In genomic region chr18:69701305-69701704, GRCh38 we compare ENCODE assay signal across 23 cellular contexts.
DNase-seq lines count a peak whose midpoint lies in the region; ATAC-seq, FAIRE-seq and TF ChIP-seq lines count a peak whose summit lies in the region.
"Had no signal": no experiment of that assay in that cellular context is flagged by ENCODE, and none has a peak within 500 bp of the region (broad histone marks: within the 10 kb centered on the region; RNA-seq: fewer than 3 reads in every experiment).

No MANE protein-coding gene starts in this region.

- no peak overlapping the region for H2BK15ac ChIP-seq in IMR-90 (ENCODE audit: low read depth, low read length)
- H2BK15ac ChIP-seq in H1 (ENCODE audit: low read length): no peak overlapping the region

- ATAC-seq in A549: no peak
- ATAC-seq in IMR-90 (ENCODE audit: low read depth): no peak
- no peak for ATAC-seq in HG03460 (IDR thresholded peaks at IDR 0.05; ENCODE audit: unreplicated experiment)
- ATAC-seq: CD8-positive, alpha-beta T cell; GM12878 had no signal

- no peak overlapping the region for H3K56ac ChIP-seq in IMR-90 (ENCODE audit: extremely low read depth, insufficient read depth, low read length)
- no peak overlapping the region for H3K56ac ChIP-seq in H1 (replicated peaks; ENCODE audit: insufficient read length, low read depth, low read length)

- in situ Hi-C loops in IMR-90 (cut with MboI; ENCODE audit: low sequenced_read_pairs): no loop called here

- H2BK5ac ChIP-seq in IMR-90 (ENCODE audit: low read depth, low read length, poor library complexity, severe bottlenecking) (no peak overlapping the region), H1 (ENCODE audit: low read depth, low read length) (no peak overlapping the region)

- WGBS in A549 (ENCODE audit: missing lambda C conversion rate): 56% methylated on average over 2 of the region's 2 CpGs
- WGBS in IMR-90 (ENCODE audit: extremely low coverage in 2 of 2, insufficient read length in 1 of 2), 2 experiments: no CpG with 5 or more reads among the region's 2 CpGs
- whole genome bisulfite sequencing in H1 (ENCODE audit: extremely low coverage in 1 of 2, insufficient coverage in 1 of 2, insufficient read length in 1 of 2, insufficient replicate concordance in 2 of 2, low coverage in 1 of 2, low lambda C conversion rate in 2 of 2, missing lambda C conversion rate in 1 of 2), 2 experiments: 78% methylated on average over 2 of the region's 2 CpGs; no CpG with 5 or more reads in 1 of the 2 experiments

- no peak overlapping the region for H3K27ac Mint-ChIP-seq in CD8-positive, alpha-beta memory T cell
- H3K27ac Mint-ChIP-seq: B cell; CD4-positive, alpha-beta T cell; CD8-positive, alpha-beta T cell had no signal

- H2AFZ ChIP-seq in IMR-90 (replicated peaks; ENCODE audit: low read length, poor library complexity) (no peak overlapping the region), H1 (ENCODE audit: low read length) (no peak overlapping the region)

- peaks cover 0 to 4% of the 10 kb centered on the region in 2 donors for H3K27me3 Mint-ChIP-seq in CD8-positive, alpha-beta memory T cell
- H3K27me3 Mint-ChIP-seq: B cell; CD4-positive, alpha-beta T cell had no signal

- TF ChIP-seq RAD21 in A549 (conservative IDR thresholded peaks at IDR 0.05 in 1 of 2, IDR thresholded peaks at IDR 0.05 in 1 of 2) (no peak), IMR-90 (IDR thresholded peaks at IDR 0.05; ENCODE audit: low read length) (no peak), H1 (IDR thresholded peaks at IDR 0.05 in 1 of 2, conservative IDR thresholded peaks at IDR 0.05 in 1 of 2; ENCODE audit: low read depth in 2 of 2, low read length in 2 of 2) (no peak)

- CTCF ChIA-PET in A549 (lab: Yijun Ruan, JAX): no interaction called here
- CTCF ChIA-PET in IMR-90 (lab: Yijun Ruan, JAX): no interaction called here
- CTCF ChIA-PET in H1 (lab: Charles Lee; ENCODE audit: partially characterized antibody): no interaction called here
- CTCF ChIA-PET in CD8-positive, alpha-beta memory T cell (lab: Charles Lee): no interaction called here

- H3K9me3 Mint-ChIP-seq in CD8-positive, alpha-beta memory T cell: no peaks in the 10 kb centered on the region
- H3K9me3 Mint-ChIP-seq: CD4-positive, alpha-beta T cell; CD8-positive, alpha-beta T cell had no signal

- H3K4ac ChIP-seq in IMR-90 (ENCODE audit: low read depth, low read length) (no peak overlapping the region), H1 (replicated peaks; ENCODE audit: insufficient read length, low read depth, low read length) (no peak overlapping the region)

- H3K18ac ChIP-seq in IMR-90 (ENCODE audit: low read depth, low read length) (no peak overlapping the region), H1 (ENCODE audit: extremely low read depth, low read length) (no peak overlapping the region)

- H4K20me1 ChIP-seq in IMR-90 (ENCODE audit: insufficient read depth, low read length) (no peaks in the 10 kb centered on the region), H1 (replicated peaks in 1 of 2; ENCODE audit: control insufficient read depth in 1 of 2, insufficient read depth in 2 of 2, low read length in 2 of 2) (peaks cover 0 to 2% of the 10 kb centered on the region in 2 experiments)
- H4K20me1 ChIP-seq: BLaER1 treated with 17β-estradiol and CSF1 and Interleukin-3, amounts not matched to agents 10 nM and 100 nM had no signal

- H3K9me1 ChIP-seq in IMR-90 (ENCODE audit: insufficient read depth, low read length): no peaks in the 10 kb centered on the region

- no peak overlapping the region for H4K91ac ChIP-seq in IMR-90 (ENCODE audit: insufficient read depth, low read depth, low read length)
- H4K91ac ChIP-seq in H1 (replicated peaks; ENCODE audit: insufficient read length, low read length): no peak overlapping the region

- no peaks in the 10 kb centered on the region for H3K23me2 ChIP-seq in H1 (ENCODE audit: low read depth, low read length)

- dilution Hi-C loops in IMR-90 (cut with HindIII; ENCODE audit: low sequenced_read_pairs, unreplicated experiment): no loop called here

- H3K36me3 ChIP-seq in IMR-90 (ENCODE audit: control insufficient read depth, insufficient read depth, low read length) (no peaks in the 10 kb centered on the region), H1 (ENCODE audit: control insufficient read depth in 2 of 4, insufficient read depth in 4 of 4, low read length in 3 of 4) (no peaks in the 10 kb centered on the region)
- no peaks in the 10 kb centered on the region for H3K36me3 ChIP-seq in CD8-positive, alpha-beta memory T cell (ENCODE audit: insufficient read depth, low read length)
- H3K36me3 ChIP-seq: BLaER1 treated with 17β-estradiol and CSF1 and Interleukin-3, amounts not matched to agents 10 nM and 100 nM had no signal

- BruUV-seq in IMR-90 (replicated peaks; lab: Mats Ljungman, UMichigan): no TSS peak

- no peak overlapping the region for H3K4me2 ChIP-seq in A549
- H3K4me2 ChIP-seq in IMR-90 (ENCODE audit: low read depth, low read length): no peak overlapping the region
- H3K4me2 ChIP-seq in H1 (ENCODE audit: insufficient read depth in 1 of 2, low read depth in 2 of 2, low read length in 2 of 2): no peak overlapping the region
- H3K4me2 ChIP-seq: BLaER1 treated with 17β-estradiol and CSF1 and Interleukin-3, amounts not matched to agents 10 nM and 100 nM had no signal

- H3K4me3 Mint-ChIP-seq in CD8-positive, alpha-beta memory T cell: no peak overlapping the region
- H3K4me3 Mint-ChIP-seq: B cell; CD4-positive, alpha-beta T cell; CD8-positive, alpha-beta T cell had no signal

- H3K36me3 Mint-ChIP-seq in CD8-positive, alpha-beta memory T cell: peaks cover 0 to 5% (median 0%) of the 10 kb centered on the region in 3 donors
- H3K36me3 Mint-ChIP-seq: CD8-positive, alpha-beta T cell had no signal

- intact Hi-C loops in IMR-90 (cut with micrococcal nuclease): no loop called here

- H2BK12ac ChIP-seq in H1 (ENCODE audit: low read depth, low read length): no peak overlapping the region

- DNase-seq in A549 (ENCODE audit: low read depth in 1 of 2, low spot score in 1 of 2) (no peak), IMR-90 (no peak), H1 (ENCODE audit: low read depth in 1 of 2, low spot score in 2 of 2) (no peak)
- no peak for DNase-seq in CD8-positive, alpha-beta memory T cell
- DNase-seq: 8988T; AML-193; CD4-positive, alpha-beta T cell; CD8-positive, alpha-beta T cell; COR-L47; DMS 273 treated with DMSO at 0.1 percent for 48 hours; DMS153; DMS53; DMS79; DND-41; EL; GDM1 had no signal

- H2BK120ac ChIP-seq in IMR-90 (ENCODE audit: low read depth, low read length): no peak overlapping the region
- no peak overlapping the region for H2BK120ac ChIP-seq in H1 (replicated peaks; ENCODE audit: low read depth, low read length)

- peaks cover 0 to 8% (median 0%) of the 10 kb centered on the region in 3 donors for H3K4me1 Mint-ChIP-seq in CD8-positive, alpha-beta memory T cell
- H3K4me1 Mint-ChIP-seq: B cell had no signal

- no peaks in the 10 kb centered on the region for H3K27me3 ChIP-seq in IMR-90 (ENCODE audit: control insufficient read depth, insufficient read depth, low read length)
- peaks cover 3 to 17% (median 9%) of the 10 kb centered on the region in 4 experiments for H3K27me3 ChIP-seq in H1 (replicated peaks in 1 of 4; ENCODE audit: control insufficient read depth in 3 of 4, extremely low read depth in 1 of 4, insufficient read depth in 3 of 4, low read length in 3 of 4)
- H3K27me3 ChIP-seq in CD8-positive, alpha-beta memory T cell (ENCODE audit: insufficient read depth, low read length, poor library complexity, severe bottlenecking): no peaks in the 10 kb centered on the region
- H3K27me3 ChIP-seq: BLaER1 treated with 17β-estradiol and CSF1 and Interleukin-3, amounts not matched to agents 10 nM and 100 nM had no signal

- no peak overlapping the region for H3K14ac ChIP-seq in IMR-90 (replicated peaks; ENCODE audit: low read depth, low read length)
- H3K14ac ChIP-seq in H1 (ENCODE audit: insufficient read length): no peak overlapping the region

- H2AK5ac ChIP-seq in IMR-90 (ENCODE audit: low read depth, low read length) (no peak overlapping the region), H1 (ENCODE audit: low read depth, low read length) (no peak overlapping the region)

- H3K9me3 ChIP-seq in A549 (no peaks in the 10 kb centered on the region), IMR-90 (ENCODE audit: control insufficient read depth, insufficient read depth, low read length) (no peaks in the 10 kb centered on the region), H1 (ENCODE audit: insufficient read depth in 2 of 2, low read depth in 1 of 2, low read length in 1 of 2) (no peaks in the 10 kb centered on the region)
- H3K9me3 ChIP-seq in CD8-positive, alpha-beta memory T cell (ENCODE audit: low read length): no peaks in the 10 kb centered on the region
- H3K9me3 ChIP-seq: BLaER1 treated with 17β-estradiol and CSF1 and Interleukin-3, amounts not matched to agents 10 nM and 100 nM had no signal

- no peak for FAIRE-seq in A549 (lab: Jason Lieb, UNC)
- FAIRE-seq in H1 (lab: Jason Lieb, UNC): no peak
- FAIRE-seq: GM12878, GM12892, GM18507 had no signal

- no peak overlapping the region for H2BK20ac ChIP-seq in IMR-90 (ENCODE audit: low read depth, low read length)
- no peak overlapping the region for H2BK20ac ChIP-seq in H1 (ENCODE audit: low read length)

- H3K4me3 ChIP-seq in A549 (no peak overlapping the region), IMR-90 (ENCODE audit: insufficient read depth, low read depth, low read length) (no peak overlapping the region), H1 (ENCODE audit: extremely low read depth in 1 of 4, insufficient read depth in 2 of 4, low read depth in 3 of 4, low read length in 4 of 4) (no peak overlapping the region)
- no peak overlapping the region for H3K4me3 ChIP-seq in CD8-positive, alpha-beta memory T cell (ENCODE audit: low read length)
- H3K4me3 ChIP-seq: BLaER1 treated with 17β-estradiol and CSF1 and Interleukin-3, amounts not matched to agents 10 nM and 100 nM; GM12878 had no signal

- H3K27ac ChIP-seq in A549 (no peak overlapping the region), IMR-90 (ENCODE audit: insufficient read depth, low read length) (no peak overlapping the region), H1 (ENCODE audit: low read depth, low read length) (no peak overlapping the region)
- no peak overlapping the region for H3K27ac ChIP-seq in CD8-positive, alpha-beta memory T cell (ENCODE audit: low read depth, low read length)
- H3K27ac ChIP-seq: BLaER1 treated with 17β-estradiol and CSF1 and Interleukin-3, amounts not matched to agents 10 nM and 100 nM; C4-2B had no signal

- POLR2A ChIA-PET in A549 (lab: Yijun Ruan, JAX): no interaction called here
- POLR2A ChIA-PET in IMR-90 (lab: Charles Lee; ENCODE audit: unreplicated experiment): no interaction called here
- POLR2A ChIA-PET in H1 (lab: Charles Lee; ENCODE audit: partially characterized antibody): no interaction called here
- POLR2A ChIA-PET in CD8-positive, alpha-beta memory T cell (lab: Charles Lee): no interaction called here

- H3K4me1 ChIP-seq in A549 (no peaks in the 10 kb centered on the region), IMR-90 (ENCODE audit: control insufficient read depth, insufficient read depth, low read length) (no peaks in the 10 kb centered on the region), H1 (replicated peaks in 1 of 4; ENCODE audit: control insufficient read depth in 3 of 4, insufficient read depth in 4 of 4, low read length in 3 of 4) (peaks cover 0 to 2% (median 0%) of the 10 kb centered on the region in 4 experiments; a peak in 2 of 7 replicates)
- H3K4me1 ChIP-seq in CD8-positive, alpha-beta memory T cell (ENCODE audit: insufficient read depth, low read length): no peaks in the 10 kb centered on the region
- H3K4me1 ChIP-seq: BLaER1 treated with 17β-estradiol and CSF1 and Interleukin-3, amounts not matched to agents 10 nM and 100 nM had no signal

- TF ChIP-seq EP300 in A549 (IDR thresholded peaks at IDR 0.05) (no peak), H1 (IDR thresholded peaks at IDR 0.05; ENCODE audit: borderline replicate concordance in 1 of 2, low read depth in 2 of 2, low read length in 2 of 2) (no peak)

- no peak for TF ChIP-seq CTCF in A549 (IDR thresholded peaks at IDR 0.05)
- TF ChIP-seq CTCF in IMR-90 (conservative IDR thresholded peaks at IDR 0.05; ENCODE audit: low read depth, low read length): no peak
- no peak for TF ChIP-seq CTCF in H1 (IDR thresholded peaks at IDR 0.05; ENCODE audit: control extremely low read depth in 1 of 3, insufficient read depth in 1 of 3, low read depth in 1 of 3, low read length in 3 of 3)

- H3K23ac ChIP-seq in IMR-90 (ENCODE audit: low read depth, low read length) (no peak overlapping the region), H1 (ENCODE audit: insufficient read length) (no peak overlapping the region)

- no peak overlapping the region for H3K9ac ChIP-seq in IMR-90 (ENCODE audit: low read depth, low read length)
- H3K9ac ChIP-seq in H1 (replicated peaks in 1 of 4; ENCODE audit: extremely low read depth in 1 of 4, low read depth in 3 of 4, low read length in 3 of 4): no peak overlapping the region
- H3K9ac ChIP-seq: BLaER1 treated with 17β-estradiol and CSF1 and Interleukin-3, amounts not matched to agents 10 nM and 100 nM had no signal

- H2AK9ac ChIP-seq in IMR-90 (replicated peaks; ENCODE audit: low read depth, low read length, poor library complexity): no peak overlapping the region

- H3K79me1 ChIP-seq in IMR-90 (ENCODE audit: low read depth in 1 of 2, low read length in 2 of 2): no peaks in the 10 kb centered on the region
- no peaks in the 10 kb centered on the region for H3K79me1 ChIP-seq in H1 (ENCODE audit: low read depth, low read length)

- no peak overlapping the region for H4K8ac ChIP-seq in IMR-90 (ENCODE audit: low read depth in 2 of 2, low read length in 2 of 2)
- H4K8ac ChIP-seq in H1 (ENCODE audit: extremely low read depth, insufficient read depth, low read length): no peak overlapping the region

- no peak overlapping the region for H4K5ac ChIP-seq in IMR-90 (ENCODE audit: low read depth, low read length)
- H4K5ac ChIP-seq in H1 (ENCODE audit: insufficient read length, low read depth, low read length): no peak overlapping the region

- TF ChIP-seq POLR2A in A549 (IDR thresholded peaks at IDR 0.05; ENCODE audit: low read length): no peak
- TF ChIP-seq POLR2A in IMR-90 (IDR thresholded peaks at IDR 0.05; ENCODE audit: low read depth, low read length): no peak
- no peak for TF ChIP-seq POLR2A in H1 (IDR thresholded peaks at IDR 0.05; ENCODE audit: control extremely low read depth in 1 of 2, low read depth in 2 of 2, low read length in 2 of 2)

- no peaks in the 10 kb centered on the region for H3K79me2 ChIP-seq in H1 (ENCODE audit: control insufficient read depth in 1 of 2, insufficient read depth in 2 of 2, low read length in 2 of 2)

Comparison
In these comparisons a context has a peak if more than half of its experiments do, and no peak if none do; other contexts are left out.
1. Of the 18 proteins assayed by ChIP-seq in both H1 and A549: peak only in H1: none; only in A549: none; in both: MAFK; in neither: 17.